Comparison of ENCODE assay signal across 8 cellular contexts in genomic region chr15:62125763-62126162, GRCh38. TPM values are rescaled to one million over a fixed set of nuclear protein-coding genes. Genes with fewer than 3 reads are reported as not detected.
DNase-seq lines count a peak whose midpoint lies in the region; ATAC-seq and TF ChIP-seq lines count a peak whose summit lies in the region.

No MANE protein-coding gene starts in this region.

- H3K4me3 ChIP-seq in cardiac fibroblast (replicated peaks in 1 of 2; ENCODE audit: low read depth in 2 of 2, low read length in 2 of 2) (no peak overlapping the region), H7 (ENCODE audit: insufficient read depth, low read depth, low read length) (no peak overlapping the region)

- no peak for DNase-seq in GM13977 (ENCODE audit: low spot score)
- DNase-seq in NCI-H2227 treated with DMSO at 0.1 percent for 48 hours (lab: John Stamatoyannopoulos, UW): peak; percentile 22
- DNase-seq in cardiac fibroblast (ENCODE audit: low read depth in 2 of 2): peak; percentile 75 to 83
- DNase-seq in pons (ENCODE audit: low spot score): peak; percentile 7
- DNase-seq in NOMO-1 treated with DMSO at 0.1 percent for 48 hours (lab: John Stamatoyannopoulos, UW; ENCODE audit: unreplicated experiment): no peak
- DNase-seq in H7: no peak

- peak; percentile 8 for TF ChIP-seq CTCF in GM13977 (IDR thresholded peaks at IDR 0.05; ENCODE audit: extremely low read depth, insufficient read depth, missing control alignments)
- TF ChIP-seq CTCF in cardiac fibroblast (IDR thresholded peaks at IDR 0.05; ENCODE audit: low read depth, low read length): peak; percentile 71

- H3K27me3 ChIP-seq in H7 (ENCODE audit: control insufficient read depth, insufficient read depth, low read length): no peaks in the 10 kb centered on the region

- in situ Hi-C loops in GM13977 (cut with MboI; ENCODE audit: low pct_unique_long_range_greater_than_20kb, low sequenced_read_pairs, unreplicated experiment): no loop called here

- no peaks in the 10 kb centered on the region for H3K36me3 ChIP-seq in H7 (replicated peaks; ENCODE audit: control insufficient read depth, insufficient read depth, low read length)

- ATAC-seq in HG03457 (IDR thresholded peaks at IDR 0.05; ENCODE audit: unreplicated experiment) (no peak), GM19023 (IDR thresholded peaks at IDR 0.05; ENCODE audit: unreplicated experiment) (no peak)

RNA-seq across cellular contexts. Expression of gene C2CD4B, which starts 39.3 kb away (rescaled TPM):
- 0.07 and 0.31 TPM in 2 replicates for total RNA-seq in H7 (2014; rRNA removed; shearing (Covaris generic))

RNA-seq across cellular contexts. Expression of gene C2CD4A, which starts 59.0 kb away (rescaled TPM):
- not detected in 2 replicates for total RNA-seq in H7 (2014; rRNA removed; shearing (Covaris generic))

Comparison
In these comparisons a context has a peak if more than half of its experiments do, and no peak if none do; other contexts are left out.
1. DNase-seq: peak in NCI-H2227 treated with DMSO at 0.1 percent for 48 hours (single experiment), cardiac fibroblast (2 of 2) and pons (single experiment); none in GM13977 (single experiment), NOMO-1 treated with DMSO at 0.1 percent for 48 hours (single experiment) and H7 (single experiment).